Comparison of ENCODE assay signal across 8 cellular contexts in the genomic region with DNA sequence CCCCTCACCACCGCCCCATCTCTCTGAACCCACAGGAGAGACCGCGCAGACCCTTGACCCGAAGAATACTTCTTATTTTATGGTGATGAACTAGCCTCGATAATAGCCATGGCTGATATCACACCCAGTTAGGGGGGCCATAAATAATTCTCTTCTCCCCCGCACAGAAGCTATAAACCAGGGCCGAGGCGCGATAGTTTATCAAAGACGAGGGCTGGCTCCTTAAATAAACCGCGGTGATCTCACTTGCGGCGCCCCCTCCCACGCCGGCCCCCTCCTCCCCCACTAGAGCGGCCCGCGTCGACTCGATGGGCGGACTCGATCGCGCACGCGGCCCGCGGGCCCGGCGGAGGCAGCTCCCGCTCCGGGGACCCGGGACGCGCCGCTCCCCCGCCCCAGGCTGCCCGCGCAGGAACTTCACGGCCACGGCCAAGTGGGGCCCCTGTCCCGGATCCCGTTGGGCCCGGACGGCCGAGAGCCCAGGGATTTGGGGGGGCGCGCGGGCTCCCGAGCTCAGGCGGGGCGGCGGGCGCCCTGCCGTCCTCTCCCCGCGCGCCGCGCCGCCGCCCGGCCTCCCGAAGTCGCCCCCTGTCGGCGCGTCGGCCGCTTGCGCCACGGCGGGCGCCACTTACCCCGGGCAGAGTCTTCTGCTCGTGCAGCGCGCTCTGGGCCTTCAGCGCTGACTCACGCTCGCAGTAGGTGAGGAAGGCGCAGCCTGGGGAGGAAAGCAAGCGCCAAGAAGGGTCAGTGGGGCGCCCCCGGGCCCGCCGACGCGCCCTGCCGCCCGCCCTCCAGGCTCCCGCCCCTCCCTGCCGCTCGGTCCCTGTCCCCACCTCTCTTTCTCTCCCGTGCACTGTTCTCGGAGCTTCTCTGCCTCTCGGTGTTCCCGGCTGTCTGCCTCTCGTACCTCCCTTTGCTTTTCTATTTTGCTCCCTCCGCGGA.
A peak's percentile ranks its signal among the peaks of the same experiment; 100 is the strongest.
DNase-seq lines count a peak whose midpoint lies in the region; ATAC-seq and TF ChIP-seq lines count a peak whose summit lies in the region.

No MANE protein-coding gene starts in this region.

- intact Hi-C loops in mammary epithelial cell (cut with micrococcal nuclease) (no loop called here), right lobe of liver (cut with DNase I) (loop anchor here in 1 of 2 donors (10.0 kb wide), 1 partner anchor 50 kb away; no protein-coding TSS in a partner anchor), aorta (cut with DNase I) (no loop called here)

- H3K4me1 ChIP-seq in HUES64 (ENCODE audit: insufficient read depth, low read length), result peaks cover 37% of the 10 kb centered on the region
- peaks cover 3% of the 10 kb centered on the region for H3K4me1 ChIP-seq in mammary epithelial cell (ENCODE audit: insufficient read depth, low read length)
- no peaks in the 10 kb centered on the region for H3K4me1 ChIP-seq in right lobe of liver
- no peaks in the 10 kb centered on the region for H3K4me1 ChIP-seq in aorta (ENCODE audit: control insufficient read depth in 1 of 2, insufficient read depth in 2 of 2, low read length in 2 of 2)

- H3K4me2 ChIP-seq in mammary epithelial cell (ENCODE audit: insufficient read depth, low read depth, low read length), result peak overlapping the region; percentile 61

- BruUV-seq in mammary epithelial cell (replicated peaks; lab: Mats Ljungman, UMichigan), result no TSS peak

- dilution Hi-C loops in mammary epithelial cell (cut with HindIII; ENCODE audit: low sequenced_read_pairs), result loop anchor here (5.0 to 25.0 kb wide), 3 partner anchors 62 to 523 kb away; no protein-coding TSS in a partner anchor

- peak overlapping the region; percentile 46; the same call in 1 of the 2 replicates for H3K9ac ChIP-seq in HUES64 (ENCODE audit: low read depth, low read length)
- H3K9ac ChIP-seq in mammary epithelial cell (ENCODE audit: insufficient read depth, low read length), result no peak overlapping the region

- ATAC-seq in right lobe of liver (peak; percentile 18 to 67 (median 45)), GM21367 (IDR thresholded peaks at IDR 0.05; ENCODE audit: unreplicated experiment) (no peak), aorta (ENCODE audit: low FRiP score) (no peak)

- H3K27ac ChIP-seq in HUES64 (ENCODE audit: low read depth, low read length) (no peak overlapping the region), mammary epithelial cell (ENCODE audit: insufficient read depth, low read depth, low read length) (no peak overlapping the region), right lobe of liver (no peak overlapping the region), aorta (ENCODE audit: low read depth in 1 of 2, low read length in 2 of 2) (no peak overlapping the region)

- peak overlapping the region; percentile 53 for H3K4me3 ChIP-seq in HUES64 (ENCODE audit: low read length)
- no peak overlapping the region for H3K4me3 ChIP-seq in mammary epithelial cell (replicated peaks in 1 of 3; ENCODE audit: insufficient read depth in 1 of 3, low read depth in 2 of 3, low read length in 3 of 3)
- no peak overlapping the region for H3K4me3 ChIP-seq in right lobe of liver
- H3K4me3 ChIP-seq in aorta (ENCODE audit: low read length in 2 of 2), result no peak overlapping the region

- WGBS in HUES64, result under 1% methylated on average over 102 of the region's 102 CpGs
- 43% methylated on average over 5 of the region's 102 CpGs for WGBS in mammary epithelial cell (ENCODE audit: low coverage, missing lambda C conversion rate)
- WGBS in right lobe of liver (ENCODE audit: insufficient coverage, low coverage, low lambda C conversion rate, missing lambda C conversion rate), result 4% methylated on average over 34 of the region's 102 CpGs
- 2% methylated on average over 81 to 102 of the region's 102 CpGs for WGBS in aorta, 2 donors

- CTCF ChIA-PET in mammary epithelial cell (lab: Charles Lee; ENCODE audit: low non-redundant PET), result no interaction called here

- H3K9me3 ChIP-seq in HUES64 (ENCODE audit: insufficient read depth, low read depth, low read length) (no peaks in the 10 kb centered on the region), mammary epithelial cell (replicated peaks; ENCODE audit: insufficient read depth, low read length) (no peaks in the 10 kb centered on the region), right lobe of liver (no peaks in the 10 kb centered on the region), aorta (ENCODE audit: control insufficient read depth, low read length) (no peaks in the 10 kb centered on the region)

- no peak for TF ChIP-seq POLR2A in right lobe of liver (IDR thresholded peaks at IDR 0.05)

- no peak overlapping the region for H2AFZ ChIP-seq in mammary epithelial cell (ENCODE audit: low read depth, low read length)

- H3K27me3 ChIP-seq in HUES64 (ENCODE audit: insufficient read depth, low read length) (peaks cover 53% of the 10 kb centered on the region), mammary epithelial cell (ENCODE audit: insufficient read depth, low read length) (peaks cover 11% of the 10 kb centered on the region), right lobe of liver (no peaks in the 10 kb centered on the region), aorta (ENCODE audit: control insufficient read depth in 1 of 2, insufficient read depth in 2 of 2, low read length in 1 of 2) (peaks cover 0 to 2% of the 10 kb centered on the region in 2 donors)

- DNase-seq in DMS153 (lab: John Stamatoyannopoulos, UW), result peak; percentile 39
- DNase-seq in mammary epithelial cell, result peak; percentile 29
- DNase-seq in right lobe of liver, result peak in 1 of 3 donors; percentile 50
- DNase-seq in C1 segment of cervical spinal cord (lab: John Stamatoyannopoulos, UW), result no peak
- no peak for DNase-seq in aorta
- no peak for DNase-seq in NCI-H446 (lab: John Stamatoyannopoulos, UW)

- in situ Hi-C loops in mammary epithelial cell (cut with MboI; ENCODE audit: low sequenced_read_pairs in 2 of 2), result no loop called here

- no peaks in the 10 kb centered on the region for H3K79me2 ChIP-seq in mammary epithelial cell (ENCODE audit: insufficient read depth, low read length)

- H4K20me1 ChIP-seq in mammary epithelial cell (ENCODE audit: insufficient read depth, low read length), result no peaks in the 10 kb centered on the region

- no peaks in the 10 kb centered on the region for H3K36me3 ChIP-seq in HUES64 (ENCODE audit: insufficient read depth, low read length)
- H3K36me3 ChIP-seq in mammary epithelial cell (ENCODE audit: insufficient read depth, low read length), result no peaks in the 10 kb centered on the region
- no peaks in the 10 kb centered on the region for H3K36me3 ChIP-seq in right lobe of liver
- no peaks in the 10 kb centered on the region for H3K36me3 ChIP-seq in aorta (ENCODE audit: control insufficient read depth in 1 of 2, insufficient read depth in 2 of 2, low read length in 1 of 2)

- TF ChIP-seq CTCF in mammary epithelial cell (conservative IDR thresholded peaks at IDR 0.05 in 1 of 2, IDR thresholded peaks at IDR 0.05 in 1 of 2; ENCODE audit: extremely low read depth in 1 of 2, insufficient read depth in 1 of 2, low read depth in 1 of 2, low read length in 2 of 2) (peak in 1 of 2 donors; percentile 13), right lobe of liver (IDR thresholded peaks at IDR 0.05) (peak in 3 of 4 donors; percentile 1 to 45 (median 15))

Comparison
In these comparisons a context has a peak if more than half of its experiments do, and no peak if none do; other contexts are left out.
1. DNase-seq: peak in DMS153 (single experiment) and mammary epithelial cell (single experiment); none in C1 segment of cervical spinal cord (0 of 14), aorta (0 of 2) and NCI-H446 (0 of 2).
2. ATAC-seq: peak in right lobe of liver (4 of 4); none in GM21367 (single experiment) and aorta (single experiment).